Comparison of ENCODE assay signal across 8 cellular contexts in genomic region chr11:9573775-9574555, GRCh38. TPM values are rescaled to one million over a fixed set of nuclear protein-coding genes. Genes with fewer than 3 reads are reported as not detected.
DNase-seq lines count a peak whose midpoint lies in the region; ATAC-seq and TF ChIP-seq lines count a peak whose summit lies in the region.

No MANE protein-coding gene starts in this region.

- intact Hi-C loops in body of pancreas (cut with DNase I) (no loop called here), right lobe of liver (cut with DNase I) (no loop called here)

- H3K4me3 ChIP-seq in LNCaP clone FGC (ENCODE audit: low read depth, low read length) (peak overlapping the region; percentile 70), body of pancreas (peak overlapping the region; percentile 7 to 36), right lobe of liver (peak overlapping the region; percentile 65 to 70 (median 66)), tibial nerve (peak overlapping the region; percentile 53 to 95 (median 69))

- no peaks in the 10 kb centered on the region for H3K27me3 ChIP-seq in body of pancreas
- no peaks in the 10 kb centered on the region for H3K27me3 ChIP-seq in right lobe of liver
- H3K27me3 ChIP-seq in tibial nerve: no peaks in the 10 kb centered on the region

- ATAC-seq in GM21423 (IDR thresholded peaks at IDR 0.05; ENCODE audit: unreplicated experiment) (peak; percentile 6), body of pancreas (peak; percentile 4), right lobe of liver (no peak)

- TF ChIP-seq EP300 in tibial nerve (IDR thresholded peaks at IDR 0.05): no peak

- WGBS in body of pancreas, 2 donors: 0% methylated on average over 108 of the region's 114 CpGs; no CpG with 5 or more reads in 1 of the 2 donors
- WGBS in right lobe of liver (ENCODE audit: insufficient coverage, low coverage, low lambda C conversion rate, missing lambda C conversion rate): 0% methylated on average over 8 of the region's 114 CpGs
- WGBS in tibial nerve, 2 donors: 0 to 1% methylated on average over 18 to 71 of the region's 114 CpGs

- H3K27ac ChIP-seq in body of pancreas (peak overlapping the region; percentile 87 to 99 (median 94)), right lobe of liver (peak overlapping the region; percentile 83 to 96 (median 91)), tibial nerve (peak overlapping the region; percentile 63 to 96 (median 94))

- H3K9me3 ChIP-seq in body of pancreas: no peaks in the 10 kb centered on the region
- no peaks in the 10 kb centered on the region for H3K9me3 ChIP-seq in right lobe of liver
- H3K9me3 ChIP-seq in tibial nerve: no peaks in the 10 kb centered on the region

- DNase-seq in DMS53 (lab: John Stamatoyannopoulos, UW) (peak; percentile 71), DMS53 treated with DMSO at 0.1 percent for 48 hours (lab: John Stamatoyannopoulos, UW; ENCODE audit: unreplicated experiment) (no peak), LNCaP clone FGC (ENCODE audit: low read depth) (no peak), body of pancreas (peak; percentile 20 to 48 (median 38)), right lobe of liver (peak; percentile 47 to 60 (median 48)), tibial nerve (ENCODE audit: low spot score in 2 of 2) (no peak), AML-193 (lab: John Stamatoyannopoulos, UW) (no peak)

- TF ChIP-seq POLR2A in body of pancreas (IDR thresholded peaks at IDR 0.05) (no peak), right lobe of liver (IDR thresholded peaks at IDR 0.05) (peak; percentile 12), tibial nerve (IDR thresholded peaks at IDR 0.05) (no peak)

- TF ChIP-seq CTCF in LNCaP clone FGC (IDR thresholded peaks at IDR 0.05; ENCODE audit: control insufficient read depth, extremely low read depth, insufficient read depth): no peak
- TF ChIP-seq CTCF in body of pancreas (IDR thresholded peaks at IDR 0.05): peak in 1 of 7 experiments; percentile 13
- TF ChIP-seq CTCF in right lobe of liver (IDR thresholded peaks at IDR 0.05): no peak
- no peak for TF ChIP-seq CTCF in tibial nerve (IDR thresholded peaks at IDR 0.05)

- H3K36me3 ChIP-seq in body of pancreas (replicated peaks in 1 of 2; ENCODE audit: insufficient read depth in 1 of 2, low read depth in 2 of 2) (no peaks in the 10 kb centered on the region), right lobe of liver (peaks cover 0 to 3% (median 0%) of the 10 kb centered on the region in 4 donors), tibial nerve (no peaks in the 10 kb centered on the region)

- H3K4me1 ChIP-seq in body of pancreas (peaks cover 36% of the 10 kb centered on the region), right lobe of liver (peaks cover 0 to 30% (median 8%) of the 10 kb centered on the region in 4 donors), tibial nerve (peaks cover 0 to 57% (median 27%) of the 10 kb centered on the region in 4 donors)

RNA-seq across cellular contexts. Expression of gene WEE1, which starts 0.5 kb away (rescaled TPM):
- total RNA-seq in body of pancreas (10 to 100 TPM; 11.2 to 16.8 TPM), right lobe of liver (10 to 100 TPM; 11.1 to 34.0 (median 19.5) TPM), tibial nerve (10 to 100 TPM; 19.2 to 32.4 (median 22.2) TPM)

Comparison
In these comparisons a context has a peak if more than half of its experiments do, and no peak if none do; other contexts are left out.
1. DNase-seq: peak in DMS53 (single experiment), body of pancreas (4 of 4) and right lobe of liver (3 of 3); none in DMS53 treated with DMSO at 0.1 percent for 48 hours (single experiment), LNCaP clone FGC (single experiment), tibial nerve (0 of 2) and AML-193 (0 of 2).
2. ATAC-seq: peak in GM21423 (single experiment) and body of pancreas (single experiment); none in right lobe of liver (0 of 4).
3. Peak in every context shown above with its lines, with median percentiles within 50 percentile points of each other: H3K4me3 ChIP-seq and H3K27ac ChIP-seq.